Comparison of ENCODE assay signal across 16 cellular contexts in genomic region chr11:19827399-19828135, GRCh38.
DNase-seq lines count a peak whose midpoint lies in the region; FAIRE-seq and TF ChIP-seq lines count a peak whose summit lies in the region.
"Had no signal": no experiment of that assay in that cellular context is flagged by ENCODE, and none has a peak within 500 bp of the region (broad histone marks: within the 10 kb centered on the region; RNA-seq: fewer than 3 reads in every experiment).

No MANE protein-coding gene starts in this region.

- in situ Hi-C loops in mammary epithelial cell (cut with MboI; ENCODE audit: low sequenced_read_pairs in 2 of 2) = no loop called here

- H4K20me1 ChIP-seq in mammary epithelial cell (ENCODE audit: insufficient read depth, low read length) (no peaks in the 10 kb centered on the region), OCI-LY7 (ENCODE audit: insufficient read depth, low read length) (no peaks in the 10 kb centered on the region), hepatocyte (ENCODE audit: insufficient read depth, poor library complexity, severe bottlenecking) (peaks cover 3% of the 10 kb centered on the region)

- peak overlapping the region; percentile 49 for H3K27ac Mint-ChIP-seq in MCF 10A (ENCODE audit: low read depth, unreplicated experiment)
- H3K27ac Mint-ChIP-seq: activated CD8-positive, alpha-beta T cell treated with anti-CD3 and anti-CD28 coated beads, Interleukin-2, amount 10 ng/mL, durations not matched to agents 7 days and 5 days had no signal

- no peaks in the 10 kb centered on the region for H3K27me3 ChIP-seq in mammary epithelial cell (ENCODE audit: insufficient read depth, low read length)
- no peaks in the 10 kb centered on the region for H3K27me3 ChIP-seq in hepatocyte
- H3K27me3 ChIP-seq in small intestine (ENCODE audit: control insufficient read depth in 2 of 2, insufficient read depth in 2 of 2, low read length in 2 of 2) = no peaks in the 10 kb centered on the region
- no peaks in the 10 kb centered on the region for H3K27me3 ChIP-seq in esophagus muscularis mucosa
- H3K27me3 ChIP-seq: sigmoid colon had no signal

- TF ChIP-seq EP300 in esophagus muscularis mucosa (IDR thresholded peaks at IDR 0.05) = no peak

- no peaks in the 10 kb centered on the region for H3K9me3 ChIP-seq in mammary epithelial cell (replicated peaks; ENCODE audit: insufficient read depth, low read length)
- no peaks in the 10 kb centered on the region for H3K9me3 ChIP-seq in OCI-LY7 (ENCODE audit: low read length)
- no peaks in the 10 kb centered on the region for H3K9me3 ChIP-seq in hepatocyte (ENCODE audit: low read depth)
- H3K9me3 ChIP-seq in small intestine (ENCODE audit: control insufficient read depth, low read depth) = no peaks in the 10 kb centered on the region
- H3K9me3 ChIP-seq in esophagus muscularis mucosa = no peaks in the 10 kb centered on the region
- H3K9me3 ChIP-seq: HAP-1, sigmoid colon had no signal

- H3K4me2 ChIP-seq in mammary epithelial cell (ENCODE audit: insufficient read depth, low read depth, low read length) (no peak overlapping the region), OCI-LY7 (ENCODE audit: low read length) (no peak overlapping the region), hepatocyte (no peak overlapping the region)

- no peaks in the 10 kb centered on the region for H3K27me3 Mint-ChIP-seq in MCF 10A (ENCODE audit: insufficient read depth, unreplicated experiment)

- H3K79me2 ChIP-seq in mammary epithelial cell (ENCODE audit: insufficient read depth, low read length) (no peaks in the 10 kb centered on the region), OCI-LY7 (ENCODE audit: insufficient read depth, low read depth, low read length) (no peaks in the 10 kb centered on the region), hepatocyte (peaks cover 50% of the 10 kb centered on the region)

- peaks cover 21% of the 10 kb centered on the region for H3K4me1 ChIP-seq in mammary epithelial cell (ENCODE audit: insufficient read depth, low read length)
- no peaks in the 10 kb centered on the region for H3K4me1 ChIP-seq in OCI-LY7 (ENCODE audit: insufficient read depth, low read length, poor library complexity, severe bottlenecking)
- H3K4me1 ChIP-seq in hepatocyte (ENCODE audit: insufficient read depth) = peaks cover 21% of the 10 kb centered on the region
- peaks cover 4 to 5% of the 10 kb centered on the region in 2 donors for H3K4me1 ChIP-seq in small intestine (ENCODE audit: control insufficient read depth in 2 of 2, insufficient read depth in 1 of 2, low read depth in 1 of 2, low read length in 1 of 2)
- H3K4me1 ChIP-seq in esophagus muscularis mucosa = peaks cover 12 to 34% (median 32%) of the 10 kb centered on the region in 4 donors
- H3K4me1 ChIP-seq: HAP-1 had no signal

- H3K27ac ChIP-seq in mammary epithelial cell (ENCODE audit: insufficient read depth, low read depth, low read length) (no peak overlapping the region), OCI-LY7 (ENCODE audit: low read depth, low read length, poor library complexity, severe bottlenecking) (peak overlapping the region; percentile 14), hepatocyte (peak overlapping the region; percentile 12), small intestine (ENCODE audit: low read depth in 1 of 2, low read length in 1 of 2) (peak overlapping the region in 1 of 2 donors; percentile 37), esophagus muscularis mucosa (replicated peaks in 1 of 4) (no peak overlapping the region)
- H3K27ac ChIP-seq: sigmoid colon had no signal

- intact Hi-C loops in MCF 10A (cut with micrococcal nuclease) = no loop called here
- intact Hi-C loops in mammary epithelial cell (cut with micrococcal nuclease) = no loop called here
- intact Hi-C loops in OCI-LY7 (cut with micrococcal nuclease; ENCODE audit: unreplicated experiment) = no loop called here
- intact Hi-C loops in esophagus muscularis mucosa (cut with DNase I) = no loop called here

- TF ChIP-seq CTCF in MCF 10A (IDR thresholded peaks at IDR 0.05; ENCODE audit: unreplicated experiment) = no peak
- no peak for TF ChIP-seq CTCF in mammary epithelial cell (conservative IDR thresholded peaks at IDR 0.05 in 1 of 2, IDR thresholded peaks at IDR 0.05 in 1 of 2; ENCODE audit: extremely low read depth in 1 of 2, insufficient read depth in 1 of 2, low read depth in 1 of 2, low read length in 2 of 2)
- no peak for TF ChIP-seq CTCF in OCI-LY7 (conservative IDR thresholded peaks at IDR 0.05; ENCODE audit: low read length)
- no peak for TF ChIP-seq CTCF in hepatocyte (IDR thresholded peaks at IDR 0.05; ENCODE audit: poor library complexity)
- TF ChIP-seq CTCF in esophagus muscularis mucosa (IDR thresholded peaks at IDR 0.05) = no peak

- H3K36me3 ChIP-seq in mammary epithelial cell (ENCODE audit: insufficient read depth, low read length) (no peaks in the 10 kb centered on the region), OCI-LY7 (ENCODE audit: insufficient read depth, low read length) (no peaks in the 10 kb centered on the region), hepatocyte (replicated peaks; ENCODE audit: insufficient read depth, low read depth) (no peaks in the 10 kb centered on the region), small intestine (ENCODE audit: control insufficient read depth in 2 of 2, insufficient read depth in 2 of 2, low read length in 2 of 2) (no peaks in the 10 kb centered on the region), esophagus muscularis mucosa (peaks cover 0 to 7% (median 2%) of the 10 kb centered on the region in 4 donors)
- H3K36me3 ChIP-seq: HAP-1 had no signal

- BruUV-seq in MCF 10A (replicated peaks; lab: Mats Ljungman, UMichigan) (no TSS peak), mammary epithelial cell (replicated peaks; lab: Mats Ljungman, UMichigan) (no TSS peak), OCI-LY7 (replicated peaks; lab: Mats Ljungman, UMichigan) (no TSS peak)

- TF ChIP-seq POLR2A in esophagus muscularis mucosa (IDR thresholded peaks at IDR 0.05; ENCODE audit: low read depth) = no peak

- no peak for FAIRE-seq in small intestine (lab: Jason Lieb, UNC)
- FAIRE-seq: RCC 7860 had no signal

- CTCF ChIA-PET in MCF 10A (lab: Yijun Ruan, JAX) (interaction anchor here (0.6 to 1.5 kb wide), 2 partner anchors 41 to 680 kb away, joined by 3 read pairs; no protein-coding TSS in a partner anchor), mammary epithelial cell (lab: Charles Lee; ENCODE audit: low non-redundant PET) (no interaction called here), OCI-LY7 (lab: Charles Lee; ENCODE audit: unreplicated experiment) (no interaction called here)

- no peak overlapping the region for H3K4me3 ChIP-seq in mammary epithelial cell (replicated peaks in 1 of 3; ENCODE audit: insufficient read depth in 1 of 3, low read depth in 2 of 3, low read length in 3 of 3)
- H3K4me3 ChIP-seq in OCI-LY7 (ENCODE audit: low read depth, low read length, poor library complexity, severe bottlenecking) = no peak overlapping the region
- no peak overlapping the region for H3K4me3 ChIP-seq in hepatocyte
- no peak overlapping the region for H3K4me3 ChIP-seq in small intestine (ENCODE audit: low read depth in 1 of 2, low read length in 2 of 2)
- H3K4me3 ChIP-seq in esophagus muscularis mucosa = no peak overlapping the region
- H3K4me3 ChIP-seq: HAP-1, sigmoid colon had no signal

- H2AFZ ChIP-seq in mammary epithelial cell (ENCODE audit: low read depth, low read length) (no peak overlapping the region), OCI-LY7 (ENCODE audit: low read length) (no peak overlapping the region), hepatocyte (no peak overlapping the region)

- peak; percentile 41 for DNase-seq in MCF 10A (ENCODE audit: unreplicated experiment)
- no peak for DNase-seq in mammary epithelial cell
- DNase-seq in OCI-LY7 (ENCODE audit: low spot score) = peak; percentile 33
- no peak for DNase-seq in hepatocyte (ENCODE audit: low spot score)
- DNase-seq in small intestine = peak; percentile 82
- no peak for DNase-seq in SKM-1 (lab: John Stamatoyannopoulos, UW; ENCODE audit: unreplicated experiment)
- no peak for DNase-seq in esophagus muscularis mucosa (ENCODE audit: extremely low spot score)
- DNase-seq: activated CD8-positive, alpha-beta T cell treated with anti-CD3 and anti-CD28 coated beads, Interleukin-2, amount 10 ng/mL, durations not matched to agents 7 days and 5 days; Kasumi-1; NCI-H1436; NCI-H510A treated with DMSO at 0.1 percent for 48 hours; sigmoid colon; substantia nigra; SW 1271 had no signal

- POLR2A ChIA-PET in MCF 10A (lab: Yijun Ruan, JAX) = no interaction called here
- POLR2A ChIA-PET in OCI-LY7 (lab: Charles Lee) = no interaction called here

- dilution Hi-C loops in mammary epithelial cell (cut with HindIII; ENCODE audit: low sequenced_read_pairs) = no loop called here

- H3K9me3 Mint-ChIP-seq in MCF 10A (ENCODE audit: unreplicated experiment) = no peaks in the 10 kb centered on the region

- peak overlapping the region; percentile 26 for H3K4me3 Mint-ChIP-seq in MCF 10A (ENCODE audit: unreplicated experiment)
- H3K4me3 Mint-ChIP-seq: activated CD8-positive, alpha-beta T cell treated with anti-CD3 and anti-CD28 coated beads, Interleukin-2, amount 10 ng/mL, durations not matched to agents 7 days and 5 days had no signal

- H3K9me2 ChIP-seq in OCI-LY7 (ENCODE audit: insufficient read depth, low read length) (no peaks in the 10 kb centered on the region), hepatocyte (replicated peaks; ENCODE audit: insufficient read depth) (no peaks in the 10 kb centered on the region)

- 48% methylated on average over 11 of the region's 12 CpGs for WGBS in mammary epithelial cell (ENCODE audit: low coverage, missing lambda C conversion rate)
- WGBS in hepatocyte (ENCODE audit: low lambda C conversion rate, missing lambda C conversion rate) = 63% methylated on average over 10 of the region's 12 CpGs
- WGBS in small intestine, 3 donors = 24 to 61% (median 42%) methylated on average over 12 of the region's 12 CpGs
- WGBS in esophagus muscularis mucosa = 77% methylated on average over 12 of the region's 12 CpGs

- no peak overlapping the region for H3K9ac ChIP-seq in mammary epithelial cell (ENCODE audit: insufficient read depth, low read length)

- peaks cover 21% of the 10 kb centered on the region for H3K36me3 Mint-ChIP-seq in MCF 10A (ENCODE audit: insufficient read depth, unreplicated experiment)

- H3K4me1 Mint-ChIP-seq in MCF 10A (ENCODE audit: insufficient read depth, unreplicated experiment) = peaks cover 20% of the 10 kb centered on the region

Comparison
In these comparisons a context has a peak if more than half of its experiments do, and no peak if none do; other contexts are left out.
1. DNase-seq: peak in MCF 10A (single experiment), OCI-LY7 (single experiment) and small intestine (single experiment); none in mammary epithelial cell (single experiment), hepatocyte (single experiment), SKM-1 (single experiment) and esophagus muscularis mucosa (single experiment).
2. H3K27ac ChIP-seq: peak in OCI-LY7 (single experiment) and hepatocyte (single experiment); none in mammary epithelial cell (single experiment) and esophagus muscularis mucosa (0 of 4).